Comparison of ENCODE assay signal across 19 cellular contexts in genomic region chr12:117328556-117329100, GRCh38. TPM values are rescaled to one million over a fixed set of nuclear protein-coding genes. Genes with fewer than 3 reads are reported as not detected.
A peak's percentile ranks its signal among the peaks of the same experiment; 100 is the strongest.
DNase-seq lines count a peak whose midpoint lies in the region; ATAC-seq, FAIRE-seq and TF ChIP-seq lines count a peak whose summit lies in the region.
"Had no signal": no experiment of that assay in that cellular context is flagged by ENCODE, and none has a peak within 500 bp of the region (broad histone marks: within the 10 kb centered on the region; RNA-seq: fewer than 3 reads in every experiment).

No MANE protein-coding gene starts in this region.

- no peak overlapping the region for H3K27ac ChIP-seq in breast epithelium
- H3K27ac ChIP-seq: PC-9, SK-N-MC had no signal

- H3K36me3 ChIP-seq in breast epithelium (no peaks in the 10 kb centered on the region), bronchial epithelial cell (ENCODE audit: control insufficient read depth, insufficient read depth, low read length) (no peaks in the 10 kb centered on the region)

- ATAC-seq in HG02981 (IDR thresholded peaks at IDR 0.05; ENCODE audit: unreplicated experiment), result no peak
- ATAC-seq: GM23338, Right ventricle myocardium inferior, T-cell had no signal

- no TSS peak for BruUV-seq in MCF 10A (replicated peaks; lab: Mats Ljungman, UMichigan)

- no peak for FAIRE-seq in bronchial epithelial cell (lab: Jason Lieb, UNC)

- H3K27me3 ChIP-seq in breast epithelium, result peaks cover 0 to 20% of the 10 kb centered on the region in 2 donors
- H3K27me3 ChIP-seq in bronchial epithelial cell (ENCODE audit: control insufficient read depth, insufficient read depth, low read length), result no peaks in the 10 kb centered on the region

- no peak overlapping the region for H3K4me3 ChIP-seq in breast epithelium
- no peak overlapping the region for H3K4me3 ChIP-seq in bronchial epithelial cell (ENCODE audit: low read depth, low read length)
- H3K4me3 ChIP-seq: GM23338, PC-9, SK-N-MC had no signal

- no peak for TF ChIP-seq POLR2A in breast epithelium (IDR thresholded peaks at IDR 0.05)

- DNase-seq in MCF 10A (ENCODE audit: unreplicated experiment), result peak; percentile 64
- no peak for DNase-seq in breast epithelium (ENCODE audit: low spot score in 2 of 2)
- peak; percentile 82 for DNase-seq in NCI-H345 treated with DMSO at 0.1 percent for 48 hours (lab: John Stamatoyannopoulos, UW; ENCODE audit: unreplicated experiment)
- DNase-seq in bronchial epithelial cell (ENCODE audit: low read depth), result peak; percentile 25
- no peak for DNase-seq in immature natural killer cell
- no peak for DNase-seq in activated CD8-positive, alpha-beta memory T cell treated with anti-CD3 and anti-CD28 coated beads for 24 hours
- DNase-seq: ACHN; Calu3; CD4-positive, CD25-positive, alpha-beta regulatory T cell; MV-4-11; NCI-H226; PC-9; T-cell had no signal

- H3K9me3 ChIP-seq in breast epithelium, result no peaks in the 10 kb centered on the region

- CTCF ChIA-PET in MCF 10A (lab: Yijun Ruan, JAX), result interaction anchor here (0.6 to 1.2 kb wide), 5 partner anchors 10 to 509 kb away, joined by 3 to 5 read pairs (median 3); no protein-coding TSS in a partner anchor

- POLR2A ChIA-PET in MCF 10A (lab: Yijun Ruan, JAX), result interaction anchor here (0.6 to 2.4 kb wide), 3 partner anchors 17 to 1024 kb away, joined by 3 to 8 read pairs (median 3); no protein-coding TSS in a partner anchor

- peaks cover 12% of the 10 kb centered on the region for H3K27me3 Mint-ChIP-seq in MCF 10A (ENCODE audit: insufficient read depth, unreplicated experiment)
- H3K27me3 Mint-ChIP-seq in immature natural killer cell (ENCODE audit: low read depth in 3 of 3), result peaks cover 4 to 7% (median 6%) of the 10 kb centered on the region in 3 donors

- no peaks in the 10 kb centered on the region for H3K36me3 Mint-ChIP-seq in MCF 10A (ENCODE audit: insufficient read depth, unreplicated experiment)
- no peaks in the 10 kb centered on the region for H3K36me3 Mint-ChIP-seq in immature natural killer cell
- H3K36me3 Mint-ChIP-seq: CD4-positive, CD25-positive, alpha-beta regulatory T cell; T-cell had no signal

- TF ChIP-seq CTCF in MCF 10A (IDR thresholded peaks at IDR 0.05; ENCODE audit: unreplicated experiment) (no peak), breast epithelium (IDR thresholded peaks at IDR 0.05) (no peak), bronchial epithelial cell (IDR thresholded peaks at IDR 0.05; ENCODE audit: insufficient read depth, low read length, severe bottlenecking) (no peak)

- H3K4me1 Mint-ChIP-seq in MCF 10A (ENCODE audit: insufficient read depth, unreplicated experiment) (no peaks in the 10 kb centered on the region), immature natural killer cell (no peaks in the 10 kb centered on the region)
- H3K4me1 Mint-ChIP-seq: CD4-positive, CD25-positive, alpha-beta regulatory T cell; T-cell had no signal

- intact Hi-C loops in MCF 10A (cut with micrococcal nuclease) (no loop called here), breast epithelium (cut with DNase I; ENCODE audit: low total_unique reads) (no loop called here)

- no peak overlapping the region for H3K4me3 Mint-ChIP-seq in MCF 10A (ENCODE audit: unreplicated experiment)
- H3K4me3 Mint-ChIP-seq in immature natural killer cell, result no peak overlapping the region
- H3K4me3 Mint-ChIP-seq: CD4-positive, CD25-positive, alpha-beta regulatory T cell; GM23338; IgD-negative memory B cell; T-cell had no signal

- no peaks in the 10 kb centered on the region for H3K4me1 ChIP-seq in breast epithelium

- H3K9me3 Mint-ChIP-seq in MCF 10A (ENCODE audit: unreplicated experiment) (peaks cover 13% of the 10 kb centered on the region), immature natural killer cell (peaks cover 0 to 2% (median 0%) of the 10 kb centered on the region in 6 donors)
- H3K9me3 Mint-ChIP-seq: GM23338 had no signal

- no peak overlapping the region for H3K27ac Mint-ChIP-seq in MCF 10A (ENCODE audit: low read depth, unreplicated experiment)
- no peak overlapping the region for H3K27ac Mint-ChIP-seq in immature natural killer cell
- H3K27ac Mint-ChIP-seq: CD4-positive, CD25-positive, alpha-beta regulatory T cell; GM23338; IgD-negative memory B cell; T-cell had no signal

RNA-seq across cellular contexts. Expression of gene NOS1, which starts 32.8 kb away (rescaled TPM):
- total RNA-seq in MCF 10A (2022), result not detected in 2 replicates
- under 1 TPM in 2 of 3 donors, not detected in 1; under 0.01 to 0.16 TPM for total RNA-seq in breast epithelium
- 0.26 TPM in 2 replicates for total RNA-seq in bronchial epithelial cell
- polyA plus RNA-seq in immature natural killer cell, result not detected
- total RNA-seq: Calu3; CD4-positive, CD25-positive, alpha-beta regulatory T cell; LHCN-M2; PC-9 had no signal
- polyA plus RNA-seq: CD4-positive, CD25-positive, alpha-beta regulatory T cell; IgD-negative memory B cell had no signal

Comparison
In these comparisons a context has a peak if more than half of its experiments do, and no peak if none do; other contexts are left out.
1. DNase-seq: peak in MCF 10A (single experiment), NCI-H345 treated with DMSO at 0.1 percent for 48 hours (single experiment) and bronchial epithelial cell (single experiment); none in breast epithelium (0 of 2), immature natural killer cell (0 of 3) and activated CD8-positive, alpha-beta memory T cell treated with anti-CD3 and anti-CD28 coated beads for 24 hours (single experiment).